ENCODE assay signal across 1 cellular context in the genomic region with DNA sequence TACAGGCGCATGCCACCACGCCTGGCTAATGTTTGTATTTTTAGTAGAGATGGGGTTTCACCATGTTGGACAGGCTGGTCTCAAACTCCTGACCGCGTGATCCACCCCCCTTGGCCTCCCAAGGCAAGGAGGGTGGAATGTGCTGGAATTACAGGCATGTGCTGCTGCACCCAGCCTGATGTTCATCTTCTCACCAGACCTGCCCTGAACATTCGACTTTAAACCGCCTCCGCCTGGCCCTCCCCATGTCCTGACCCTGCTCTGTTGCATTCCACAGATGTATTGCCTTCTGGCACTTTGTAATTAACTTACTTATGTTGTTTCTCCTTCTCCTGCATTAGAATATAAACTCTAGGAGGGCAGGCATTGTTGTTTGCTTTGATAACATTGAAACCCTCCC.
TF ChIP-seq lines count a peak whose summit lies in the region.

No MANE protein-coding gene starts in this region.

TF ChIP-seq in GM23338, 12 proteins besides CTCF, POLR2A, EP300 and RAD21 (continued from another document):
- TF ChIP-seq, protein P1, sequence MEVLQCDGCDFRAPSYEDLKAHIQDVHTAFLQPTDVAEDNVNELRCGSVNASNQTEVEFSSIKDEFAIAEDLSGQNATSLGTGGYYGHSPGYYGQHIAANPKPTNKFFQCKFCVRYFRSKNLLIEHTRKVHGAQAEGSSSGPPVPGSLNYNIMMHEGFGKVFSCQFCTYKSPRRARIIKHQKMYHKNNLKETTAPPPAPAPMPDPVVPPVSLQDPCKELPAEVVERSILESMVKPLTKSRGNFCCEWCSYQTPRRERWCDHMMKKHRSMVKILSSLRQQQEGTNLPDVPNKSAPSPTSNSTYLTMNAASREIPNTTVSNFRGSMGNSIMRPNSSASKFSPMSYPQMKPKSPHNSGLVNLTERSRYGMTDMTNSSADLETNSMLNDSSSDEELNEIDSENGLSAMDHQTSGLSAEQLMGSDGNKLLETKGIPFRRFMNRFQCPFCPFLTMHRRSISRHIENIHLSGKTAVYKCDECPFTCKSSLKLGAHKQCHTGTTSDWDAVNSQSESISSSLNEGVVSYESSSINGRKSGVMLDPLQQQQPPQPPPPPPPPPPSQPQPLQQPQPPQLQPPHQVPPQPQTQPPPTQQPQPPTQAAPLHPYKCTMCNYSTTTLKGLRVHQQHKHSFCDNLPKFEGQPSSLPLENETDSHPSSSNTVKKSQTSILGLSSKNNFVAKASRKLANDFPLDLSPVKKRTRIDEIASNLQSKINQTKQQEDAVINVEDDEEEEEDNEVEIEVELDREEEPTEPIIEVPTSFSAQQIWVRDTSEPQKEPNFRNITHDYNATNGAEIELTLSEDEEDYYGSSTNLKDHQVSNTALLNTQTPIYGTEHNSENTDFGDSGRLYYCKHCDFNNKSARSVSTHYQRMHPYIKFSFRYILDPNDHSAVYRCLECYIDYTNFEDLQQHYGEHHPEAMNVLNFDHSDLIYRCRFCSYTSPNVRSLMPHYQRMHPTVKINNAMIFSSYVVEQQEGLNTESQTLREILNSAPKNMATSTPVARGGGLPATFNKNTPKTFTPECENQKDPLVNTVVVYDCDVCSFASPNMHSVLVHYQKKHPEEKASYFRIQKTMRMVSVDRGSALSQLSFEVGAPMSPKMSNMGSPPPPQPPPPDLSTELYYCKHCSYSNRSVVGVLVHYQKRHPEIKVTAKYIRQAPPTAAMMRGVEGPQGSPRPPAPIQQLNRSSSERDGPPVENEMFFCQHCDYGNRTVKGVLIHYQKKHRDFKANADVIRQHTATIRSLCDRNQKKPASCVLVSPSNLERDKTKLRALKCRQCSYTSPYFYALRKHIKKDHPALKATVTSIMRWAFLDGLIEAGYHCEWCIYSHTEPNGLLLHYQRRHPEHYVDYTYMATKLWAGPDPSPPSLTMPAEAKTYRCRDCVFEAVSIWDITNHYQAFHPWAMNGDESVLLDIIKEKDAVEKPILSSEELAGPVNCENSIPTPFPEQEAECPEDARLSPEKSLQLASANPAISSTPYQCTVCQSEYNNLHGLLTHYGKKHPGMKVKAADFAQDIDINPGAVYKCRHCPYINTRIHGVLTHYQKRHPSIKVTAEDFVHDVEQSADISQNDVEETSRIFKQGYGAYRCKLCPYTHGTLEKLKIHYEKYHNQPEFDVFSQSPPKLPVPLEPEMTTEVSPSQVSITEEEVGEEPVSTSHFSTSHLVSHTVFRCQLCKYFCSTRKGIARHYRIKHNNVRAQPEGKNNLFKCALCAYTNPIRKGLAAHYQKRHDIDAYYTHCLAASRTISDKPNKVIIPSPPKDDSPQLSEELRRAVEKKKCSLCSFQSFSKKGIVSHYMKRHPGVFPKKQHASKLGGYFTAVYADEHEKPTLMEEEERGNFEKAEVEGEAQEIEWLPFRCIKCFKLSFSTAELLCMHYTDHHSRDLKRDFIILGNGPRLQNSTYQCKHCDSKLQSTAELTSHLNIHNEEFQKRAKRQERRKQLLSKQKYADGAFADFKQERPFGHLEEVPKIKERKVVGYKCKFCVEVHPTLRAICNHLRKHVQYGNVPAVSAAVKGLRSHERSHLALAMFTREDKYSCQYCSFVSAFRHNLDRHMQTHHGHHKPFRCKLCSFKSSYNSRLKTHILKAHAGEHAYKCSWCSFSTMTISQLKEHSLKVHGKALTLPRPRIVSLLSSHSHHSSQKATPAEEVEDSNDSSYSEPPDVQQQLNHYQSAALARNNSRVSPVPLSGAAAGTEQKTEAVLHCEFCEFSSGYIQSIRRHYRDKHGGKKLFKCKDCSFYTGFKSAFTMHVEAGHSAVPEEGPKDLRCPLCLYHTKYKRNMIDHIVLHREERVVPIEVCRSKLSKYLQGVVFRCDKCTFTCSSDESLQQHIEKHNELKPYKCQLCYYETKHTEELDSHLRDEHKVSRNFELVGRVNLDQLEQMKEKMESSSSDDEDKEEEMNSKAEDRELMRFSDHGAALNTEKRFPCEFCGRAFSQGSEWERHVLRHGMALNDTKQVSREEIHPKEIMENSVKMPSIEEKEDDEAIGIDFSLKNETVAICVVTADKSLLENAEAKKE (CRISPR knock-in tag; IDR thresholded peaks at IDR 0.05): no peak
- TF ChIP-seq JUNB (IDR thresholded peaks at IDR 0.05; ENCODE audit: unreplicated experiment) (no peak), EZH2 (IDR thresholded peaks at IDR 0.05; ENCODE audit: low read depth, unreplicated experiment) (no peak), ZNF331 (CRISPR knock-in tag; IDR thresholded peaks at IDR 0.05; ENCODE audit: low read depth) (no peak), STAT1 (IDR thresholded peaks at IDR 0.05; ENCODE audit: unreplicated experiment) (no peak), EZH2phosphoT487 (IDR thresholded peaks at IDR 0.05; ENCODE audit: unreplicated experiment) (no peak), ETS1 (IDR thresholded peaks at IDR 0.05) (no peak), NANOG (IDR thresholded peaks at IDR 0.05; ENCODE audit: borderline replicate concordance) (no peak), CREB1 (CRISPR knock-in tag; IDR thresholded peaks at IDR 0.05; ENCODE audit: low read depth) (no peak), ZNF114 (CRISPR knock-in tag; IDR thresholded peaks at IDR 0.05) (no peak)
- TF ChIP-seq, protein P2, sequence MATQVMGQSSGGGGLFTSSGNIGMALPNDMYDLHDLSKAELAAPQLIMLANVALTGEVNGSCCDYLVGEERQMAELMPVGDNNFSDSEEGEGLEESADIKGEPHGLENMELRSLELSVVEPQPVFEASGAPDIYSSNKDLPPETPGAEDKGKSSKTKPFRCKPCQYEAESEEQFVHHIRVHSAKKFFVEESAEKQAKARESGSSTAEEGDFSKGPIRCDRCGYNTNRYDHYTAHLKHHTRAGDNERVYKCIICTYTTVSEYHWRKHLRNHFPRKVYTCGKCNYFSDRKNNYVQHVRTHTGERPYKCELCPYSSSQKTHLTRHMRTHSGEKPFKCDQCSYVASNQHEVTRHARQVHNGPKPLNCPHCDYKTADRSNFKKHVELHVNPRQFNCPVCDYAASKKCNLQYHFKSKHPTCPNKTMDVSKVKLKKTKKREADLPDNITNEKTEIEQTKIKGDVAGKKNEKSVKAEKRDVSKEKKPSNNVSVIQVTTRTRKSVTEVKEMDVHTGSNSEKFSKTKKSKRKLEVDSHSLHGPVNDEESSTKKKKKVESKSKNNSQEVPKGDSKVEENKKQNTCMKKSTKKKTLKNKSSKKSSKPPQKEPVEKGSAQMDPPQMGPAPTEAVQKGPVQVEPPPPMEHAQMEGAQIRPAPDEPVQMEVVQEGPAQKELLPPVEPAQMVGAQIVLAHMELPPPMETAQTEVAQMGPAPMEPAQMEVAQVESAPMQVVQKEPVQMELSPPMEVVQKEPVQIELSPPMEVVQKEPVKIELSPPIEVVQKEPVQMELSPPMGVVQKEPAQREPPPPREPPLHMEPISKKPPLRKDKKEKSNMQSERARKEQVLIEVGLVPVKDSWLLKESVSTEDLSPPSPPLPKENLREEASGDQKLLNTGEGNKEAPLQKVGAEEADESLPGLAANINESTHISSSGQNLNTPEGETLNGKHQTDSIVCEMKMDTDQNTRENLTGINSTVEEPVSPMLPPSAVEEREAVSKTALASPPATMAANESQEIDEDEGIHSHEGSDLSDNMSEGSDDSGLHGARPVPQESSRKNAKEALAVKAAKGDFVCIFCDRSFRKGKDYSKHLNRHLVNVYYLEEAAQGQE (IDR thresholded peaks at IDR 0.05; ENCODE audit: unreplicated experiment): no peak
TF ChIP-seq in GM23338: peak in this region for 0.
